ENCODE assay signal across 2 cellular contexts in genomic region chr3:170701696-170702678, GRCh38.
TF ChIP-seq lines count a peak whose summit lies in the region.

No MANE protein-coding gene starts in this region.

TF ChIP-seq in GM23338, 12 proteins besides CTCF, POLR2A, EP300 and RAD21 (continued from another document):
- TF ChIP-seq, protein P1, sequence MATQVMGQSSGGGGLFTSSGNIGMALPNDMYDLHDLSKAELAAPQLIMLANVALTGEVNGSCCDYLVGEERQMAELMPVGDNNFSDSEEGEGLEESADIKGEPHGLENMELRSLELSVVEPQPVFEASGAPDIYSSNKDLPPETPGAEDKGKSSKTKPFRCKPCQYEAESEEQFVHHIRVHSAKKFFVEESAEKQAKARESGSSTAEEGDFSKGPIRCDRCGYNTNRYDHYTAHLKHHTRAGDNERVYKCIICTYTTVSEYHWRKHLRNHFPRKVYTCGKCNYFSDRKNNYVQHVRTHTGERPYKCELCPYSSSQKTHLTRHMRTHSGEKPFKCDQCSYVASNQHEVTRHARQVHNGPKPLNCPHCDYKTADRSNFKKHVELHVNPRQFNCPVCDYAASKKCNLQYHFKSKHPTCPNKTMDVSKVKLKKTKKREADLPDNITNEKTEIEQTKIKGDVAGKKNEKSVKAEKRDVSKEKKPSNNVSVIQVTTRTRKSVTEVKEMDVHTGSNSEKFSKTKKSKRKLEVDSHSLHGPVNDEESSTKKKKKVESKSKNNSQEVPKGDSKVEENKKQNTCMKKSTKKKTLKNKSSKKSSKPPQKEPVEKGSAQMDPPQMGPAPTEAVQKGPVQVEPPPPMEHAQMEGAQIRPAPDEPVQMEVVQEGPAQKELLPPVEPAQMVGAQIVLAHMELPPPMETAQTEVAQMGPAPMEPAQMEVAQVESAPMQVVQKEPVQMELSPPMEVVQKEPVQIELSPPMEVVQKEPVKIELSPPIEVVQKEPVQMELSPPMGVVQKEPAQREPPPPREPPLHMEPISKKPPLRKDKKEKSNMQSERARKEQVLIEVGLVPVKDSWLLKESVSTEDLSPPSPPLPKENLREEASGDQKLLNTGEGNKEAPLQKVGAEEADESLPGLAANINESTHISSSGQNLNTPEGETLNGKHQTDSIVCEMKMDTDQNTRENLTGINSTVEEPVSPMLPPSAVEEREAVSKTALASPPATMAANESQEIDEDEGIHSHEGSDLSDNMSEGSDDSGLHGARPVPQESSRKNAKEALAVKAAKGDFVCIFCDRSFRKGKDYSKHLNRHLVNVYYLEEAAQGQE (IDR thresholded peaks at IDR 0.05; ENCODE audit: unreplicated experiment), result no peak
- no peak for TF ChIP-seq POLR2AphosphoS5 (IDR thresholded peaks at IDR 0.05; ENCODE audit: low read depth)
- TF ChIP-seq EZH2phosphoT487 (IDR thresholded peaks at IDR 0.05; ENCODE audit: unreplicated experiment), result no peak
- no peak for TF ChIP-seq CREB1 (CRISPR knock-in tag; IDR thresholded peaks at IDR 0.05; ENCODE audit: low read depth)
- no peak for TF ChIP-seq NANOG (IDR thresholded peaks at IDR 0.05; ENCODE audit: borderline replicate concordance)
- no peak for TF ChIP-seq JUNB (IDR thresholded peaks at IDR 0.05; ENCODE audit: unreplicated experiment)
- no peak for TF ChIP-seq STAT1 (IDR thresholded peaks at IDR 0.05; ENCODE audit: unreplicated experiment)
- no peak for TF ChIP-seq ZNF114 (CRISPR knock-in tag; IDR thresholded peaks at IDR 0.05)
- TF ChIP-seq, protein P2, sequence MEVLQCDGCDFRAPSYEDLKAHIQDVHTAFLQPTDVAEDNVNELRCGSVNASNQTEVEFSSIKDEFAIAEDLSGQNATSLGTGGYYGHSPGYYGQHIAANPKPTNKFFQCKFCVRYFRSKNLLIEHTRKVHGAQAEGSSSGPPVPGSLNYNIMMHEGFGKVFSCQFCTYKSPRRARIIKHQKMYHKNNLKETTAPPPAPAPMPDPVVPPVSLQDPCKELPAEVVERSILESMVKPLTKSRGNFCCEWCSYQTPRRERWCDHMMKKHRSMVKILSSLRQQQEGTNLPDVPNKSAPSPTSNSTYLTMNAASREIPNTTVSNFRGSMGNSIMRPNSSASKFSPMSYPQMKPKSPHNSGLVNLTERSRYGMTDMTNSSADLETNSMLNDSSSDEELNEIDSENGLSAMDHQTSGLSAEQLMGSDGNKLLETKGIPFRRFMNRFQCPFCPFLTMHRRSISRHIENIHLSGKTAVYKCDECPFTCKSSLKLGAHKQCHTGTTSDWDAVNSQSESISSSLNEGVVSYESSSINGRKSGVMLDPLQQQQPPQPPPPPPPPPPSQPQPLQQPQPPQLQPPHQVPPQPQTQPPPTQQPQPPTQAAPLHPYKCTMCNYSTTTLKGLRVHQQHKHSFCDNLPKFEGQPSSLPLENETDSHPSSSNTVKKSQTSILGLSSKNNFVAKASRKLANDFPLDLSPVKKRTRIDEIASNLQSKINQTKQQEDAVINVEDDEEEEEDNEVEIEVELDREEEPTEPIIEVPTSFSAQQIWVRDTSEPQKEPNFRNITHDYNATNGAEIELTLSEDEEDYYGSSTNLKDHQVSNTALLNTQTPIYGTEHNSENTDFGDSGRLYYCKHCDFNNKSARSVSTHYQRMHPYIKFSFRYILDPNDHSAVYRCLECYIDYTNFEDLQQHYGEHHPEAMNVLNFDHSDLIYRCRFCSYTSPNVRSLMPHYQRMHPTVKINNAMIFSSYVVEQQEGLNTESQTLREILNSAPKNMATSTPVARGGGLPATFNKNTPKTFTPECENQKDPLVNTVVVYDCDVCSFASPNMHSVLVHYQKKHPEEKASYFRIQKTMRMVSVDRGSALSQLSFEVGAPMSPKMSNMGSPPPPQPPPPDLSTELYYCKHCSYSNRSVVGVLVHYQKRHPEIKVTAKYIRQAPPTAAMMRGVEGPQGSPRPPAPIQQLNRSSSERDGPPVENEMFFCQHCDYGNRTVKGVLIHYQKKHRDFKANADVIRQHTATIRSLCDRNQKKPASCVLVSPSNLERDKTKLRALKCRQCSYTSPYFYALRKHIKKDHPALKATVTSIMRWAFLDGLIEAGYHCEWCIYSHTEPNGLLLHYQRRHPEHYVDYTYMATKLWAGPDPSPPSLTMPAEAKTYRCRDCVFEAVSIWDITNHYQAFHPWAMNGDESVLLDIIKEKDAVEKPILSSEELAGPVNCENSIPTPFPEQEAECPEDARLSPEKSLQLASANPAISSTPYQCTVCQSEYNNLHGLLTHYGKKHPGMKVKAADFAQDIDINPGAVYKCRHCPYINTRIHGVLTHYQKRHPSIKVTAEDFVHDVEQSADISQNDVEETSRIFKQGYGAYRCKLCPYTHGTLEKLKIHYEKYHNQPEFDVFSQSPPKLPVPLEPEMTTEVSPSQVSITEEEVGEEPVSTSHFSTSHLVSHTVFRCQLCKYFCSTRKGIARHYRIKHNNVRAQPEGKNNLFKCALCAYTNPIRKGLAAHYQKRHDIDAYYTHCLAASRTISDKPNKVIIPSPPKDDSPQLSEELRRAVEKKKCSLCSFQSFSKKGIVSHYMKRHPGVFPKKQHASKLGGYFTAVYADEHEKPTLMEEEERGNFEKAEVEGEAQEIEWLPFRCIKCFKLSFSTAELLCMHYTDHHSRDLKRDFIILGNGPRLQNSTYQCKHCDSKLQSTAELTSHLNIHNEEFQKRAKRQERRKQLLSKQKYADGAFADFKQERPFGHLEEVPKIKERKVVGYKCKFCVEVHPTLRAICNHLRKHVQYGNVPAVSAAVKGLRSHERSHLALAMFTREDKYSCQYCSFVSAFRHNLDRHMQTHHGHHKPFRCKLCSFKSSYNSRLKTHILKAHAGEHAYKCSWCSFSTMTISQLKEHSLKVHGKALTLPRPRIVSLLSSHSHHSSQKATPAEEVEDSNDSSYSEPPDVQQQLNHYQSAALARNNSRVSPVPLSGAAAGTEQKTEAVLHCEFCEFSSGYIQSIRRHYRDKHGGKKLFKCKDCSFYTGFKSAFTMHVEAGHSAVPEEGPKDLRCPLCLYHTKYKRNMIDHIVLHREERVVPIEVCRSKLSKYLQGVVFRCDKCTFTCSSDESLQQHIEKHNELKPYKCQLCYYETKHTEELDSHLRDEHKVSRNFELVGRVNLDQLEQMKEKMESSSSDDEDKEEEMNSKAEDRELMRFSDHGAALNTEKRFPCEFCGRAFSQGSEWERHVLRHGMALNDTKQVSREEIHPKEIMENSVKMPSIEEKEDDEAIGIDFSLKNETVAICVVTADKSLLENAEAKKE (CRISPR knock-in tag; IDR thresholded peaks at IDR 0.05), result no peak
- no peak for TF ChIP-seq ZNF331 (CRISPR knock-in tag; IDR thresholded peaks at IDR 0.05; ENCODE audit: low read depth)
TF ChIP-seq in GM23338: peak in this region for 0.

TF ChIP-seq in SK-N-SH treated with all-trans-retinoic acid at 6 μM for 48 hours, 23 proteins besides CTCF, POLR2A, EP300 and RAD21 (continued from another document):
- TF ChIP-seq, protein P3, sequence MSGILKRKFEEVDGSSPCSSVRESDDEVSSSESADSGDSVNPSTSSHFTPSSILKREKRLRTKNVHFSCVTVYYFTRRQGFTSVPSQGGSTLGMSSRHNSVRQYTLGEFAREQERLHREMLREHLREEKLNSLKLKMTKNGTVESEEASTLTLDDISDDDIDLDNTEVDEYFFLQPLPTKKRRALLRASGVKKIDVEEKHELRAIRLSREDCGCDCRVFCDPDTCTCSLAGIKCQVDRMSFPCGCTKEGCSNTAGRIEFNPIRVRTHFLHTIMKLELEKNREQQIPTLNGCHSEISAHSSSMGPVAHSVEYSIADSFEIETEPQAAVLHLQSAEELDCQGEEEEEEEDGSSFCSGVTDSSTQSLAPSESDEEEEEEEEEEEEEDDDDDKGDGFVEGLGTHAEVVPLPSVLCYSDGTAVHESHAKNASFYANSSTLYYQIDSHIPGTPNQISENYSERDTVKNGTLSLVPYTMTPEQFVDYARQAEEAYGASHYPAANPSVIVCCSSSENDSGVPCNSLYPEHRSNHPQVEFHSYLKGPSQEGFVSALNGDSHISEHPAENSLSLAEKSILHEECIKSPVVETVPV (CRISPR knock-in tag; IDR thresholded peaks at IDR 0.05), result no peak
- TF ChIP-seq, protein P4, sequence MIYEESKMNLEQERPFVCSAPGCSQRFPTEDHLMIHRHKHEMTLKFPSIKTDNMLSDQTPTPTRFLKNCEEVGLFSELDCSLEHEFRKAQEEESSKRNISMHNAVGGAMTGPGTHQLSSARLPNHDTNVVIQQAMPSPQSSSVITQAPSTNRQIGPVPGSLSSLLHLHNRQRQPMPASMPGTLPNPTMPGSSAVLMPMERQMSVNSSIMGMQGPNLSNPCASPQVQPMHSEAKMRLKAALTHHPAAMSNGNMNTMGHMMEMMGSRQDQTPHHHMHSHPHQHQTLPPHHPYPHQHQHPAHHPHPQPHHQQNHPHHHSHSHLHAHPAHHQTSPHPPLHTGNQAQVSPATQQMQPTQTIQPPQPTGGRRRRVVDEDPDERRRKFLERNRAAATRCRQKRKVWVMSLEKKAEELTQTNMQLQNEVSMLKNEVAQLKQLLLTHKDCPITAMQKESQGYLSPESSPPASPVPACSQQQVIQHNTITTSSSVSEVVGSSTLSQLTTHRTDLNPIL (CRISPR knock-in tag; IDR thresholded peaks at IDR 0.05; ENCODE audit: low read depth), result no peak
- TF ChIP-seq ISL1 (CRISPR knock-in tag; IDR thresholded peaks at IDR 0.05) (no peak), SNAI2 (CRISPR knock-in tag; IDR thresholded peaks at IDR 0.05) (no peak), PPARA (CRISPR knock-in tag; IDR thresholded peaks at IDR 0.05; ENCODE audit: borderline replicate concordance) (no peak), ZNF565 (CRISPR knock-in tag; conservative IDR thresholded peaks at IDR 0.05; ENCODE audit: low read depth) (no peak), ESRRG (CRISPR knock-in tag; IDR thresholded peaks at IDR 0.05) (no peak), ARNTL (CRISPR knock-in tag; IDR thresholded peaks at IDR 0.05; ENCODE audit: borderline replicate concordance, low read depth) (no peak), TCF4 (CRISPR knock-in tag; IDR thresholded peaks at IDR 0.05; ENCODE audit: borderline replicate concordance) (no peak)
